ENCODE assay signal across 12 cellular contexts in the genomic region with DNA sequence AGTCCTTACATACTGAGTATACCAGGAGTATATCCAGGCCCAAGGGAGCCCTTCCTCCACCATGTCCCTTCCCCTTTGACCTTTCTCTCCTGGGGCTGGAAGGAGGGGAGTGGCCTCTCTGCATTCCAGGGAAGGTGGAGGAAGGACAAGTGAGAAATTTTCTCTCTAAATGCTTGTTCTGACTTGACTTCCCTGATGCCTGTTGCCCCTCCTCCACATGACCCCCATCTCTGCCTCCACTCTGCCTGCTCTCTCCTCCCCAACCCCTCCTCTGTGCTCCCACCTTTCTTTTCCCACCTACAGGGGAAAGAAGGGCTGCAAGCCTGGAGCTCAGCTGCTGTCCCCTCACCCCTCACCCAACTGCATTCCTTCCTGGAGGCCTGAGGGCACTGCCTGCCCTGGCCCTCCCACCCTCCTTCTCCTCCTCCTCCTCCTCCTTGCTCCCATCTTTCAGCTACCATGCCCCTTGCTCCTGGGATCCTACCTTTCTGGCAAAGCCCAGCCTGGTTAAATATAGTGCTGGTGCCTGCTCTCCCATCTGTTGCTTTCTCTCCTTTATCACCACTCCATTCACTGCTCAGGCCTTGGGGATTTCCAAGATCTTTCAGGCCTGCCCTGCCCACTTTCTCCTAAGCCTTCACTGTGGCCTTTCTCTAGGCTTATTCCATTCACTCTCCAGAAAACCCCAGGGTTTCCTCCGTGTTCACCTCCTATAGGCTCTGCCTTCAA. TPM values are rescaled to one million over a fixed set of nuclear protein-coding genes. Genes with fewer than 3 reads are reported as not detected.
DNase-seq lines count a peak whose midpoint lies in the region; ATAC-seq and TF ChIP-seq lines count a peak whose summit lies in the region.
"Had no signal": no experiment of that assay in that cellular context is flagged by ENCODE, and none has a peak within 500 bp of the region (broad histone marks: within the 10 kb centered on the region; RNA-seq: fewer than 3 reads in every experiment).

No MANE protein-coding gene starts in this region.

- H3K9me3 Mint-ChIP-seq in activated naive CD8-positive, alpha-beta T cell treated with anti-CD3 and anti-CD28 coated beads, Interleukin-2, amount 50 U/mL, for 24 hours, result no peaks in the 10 kb centered on the region
- H3K9me3 Mint-ChIP-seq: central memory CD8-positive, alpha-beta T cell; natural killer cell treated with Interleukin-12 subunit alpha and Interleukin-12 subunit beta and Interleukin-15 and Interleukin-18, amount 100 ng/mL, for 72 hours had no signal

- H3K27me3 Mint-ChIP-seq in activated naive CD8-positive, alpha-beta T cell treated with anti-CD3 and anti-CD28 coated beads, Interleukin-2, amount 50 U/mL, for 24 hours, result no peaks in the 10 kb centered on the region
- H3K27me3 Mint-ChIP-seq: central memory CD8-positive, alpha-beta T cell; natural killer cell treated with Interleukin-12 subunit alpha and Interleukin-12 subunit beta and Interleukin-15 and Interleukin-18, amount 100 ng/mL, for 72 hours had no signal

- TF ChIP-seq CTCF in GM20000 (IDR thresholded peaks at IDR 0.05; ENCODE audit: extremely low read depth, missing control alignments), result no peak

- ATAC-seq in activated naive CD8-positive, alpha-beta T cell treated with anti-CD3 and anti-CD28 coated beads, Interleukin-2, amount 50 U/mL, for 24 hours, result peak; percentile 38
- ATAC-seq in left cardiac atrium, result peak; percentile 13 to 14
- no peak for ATAC-seq in HG02798 (IDR thresholded peaks at IDR 0.05; ENCODE audit: poor library complexity, unreplicated experiment)
- no peak for ATAC-seq in GM21390 (IDR thresholded peaks at IDR 0.05; ENCODE audit: unreplicated experiment)

- peak; percentile 23 for DNase-seq in GM20000 (ENCODE audit: low spot score)
- DNase-seq in activated naive CD8-positive, alpha-beta T cell treated with anti-CD3 and anti-CD28 coated beads, Interleukin-2, amount 50 U/mL, for 24 hours, result no peak
- no peak for DNase-seq in left cardiac atrium
- DNase-seq in renal cortical epithelial cell (ENCODE audit: low read depth), result peak; percentile 54
- DNase-seq in NCI-H1417 (lab: John Stamatoyannopoulos, UW), result no peak
- no peak for DNase-seq in activated T-cell treated with anti-CD3 and anti-CD28 coated beads, Interleukin-2, amount 50 U/mL, for 1 hour
- DNase-seq: stimulated activated CD8-positive, alpha-beta memory T cell treated with anti-CD3 and anti-CD28 coated beads, Interleukin-4, amount 100 ng/mL, for 48 hours; T-helper 9 cell had no signal

- no peaks in the 10 kb centered on the region for H3K4me1 Mint-ChIP-seq in activated naive CD8-positive, alpha-beta T cell treated with anti-CD3 and anti-CD28 coated beads, Interleukin-2, amount 50 U/mL, for 24 hours
- H3K4me1 Mint-ChIP-seq: central memory CD8-positive, alpha-beta T cell had no signal

- H3K27ac Mint-ChIP-seq in activated naive CD8-positive, alpha-beta T cell treated with anti-CD3 and anti-CD28 coated beads, Interleukin-2, amount 50 U/mL, for 24 hours, result no peak overlapping the region
- H3K27ac Mint-ChIP-seq: natural killer cell treated with Interleukin-12 subunit alpha and Interleukin-12 subunit beta and Interleukin-15 and Interleukin-18, amount 100 ng/mL, for 72 hours had no signal

- intact Hi-C loops in left cardiac atrium (cut with DNase I), result no loop called here

- H3K4me3 Mint-ChIP-seq in activated naive CD8-positive, alpha-beta T cell treated with anti-CD3 and anti-CD28 coated beads, Interleukin-2, amount 50 U/mL, for 24 hours, result no peak overlapping the region
- H3K4me3 Mint-ChIP-seq: central memory CD8-positive, alpha-beta T cell; natural killer cell treated with Interleukin-12 subunit alpha and Interleukin-12 subunit beta and Interleukin-15 and Interleukin-18, amount 100 ng/mL, for 72 hours had no signal

- no peaks in the 10 kb centered on the region for H3K36me3 Mint-ChIP-seq in activated naive CD8-positive, alpha-beta T cell treated with anti-CD3 and anti-CD28 coated beads, Interleukin-2, amount 50 U/mL, for 24 hours (ENCODE audit: low read depth)
- H3K36me3 Mint-ChIP-seq: natural killer cell treated with Interleukin-12 subunit alpha and Interleukin-12 subunit beta and Interleukin-15 and Interleukin-18, amount 100 ng/mL, for 72 hours had no signal

RNA-seq across cellular contexts. Expression of a gene that starts 8.5 kb away (rescaled TPM):
- total RNA-seq in left cardiac atrium, result 100 to 1,000 TPM in 1 of 2 donors, 10 to 100 TPM in 1; 91.4 to 100 TPM
- 37.9 and 87.8 TPM in 2 replicates for total RNA-seq in renal cortical epithelial cell

RNA-seq across cellular contexts. Expression of a gene that starts 32.5 kb away (rescaled TPM):
- 10 to 100 TPM; 12.0 to 17.2 TPM for total RNA-seq in left cardiac atrium
- total RNA-seq in renal cortical epithelial cell, result 0.87 and 10.2 TPM in 2 replicates

RNA-seq across cellular contexts. Expression of a gene that starts 39.3 kb away (rescaled TPM):
- total RNA-seq in left cardiac atrium (10 to 100 TPM; 13.9 to 14.9 TPM), renal cortical epithelial cell (0.52 and 0.85 TPM in 2 replicates)

RNA-seq across cellular contexts. Expression of a gene that starts 49.4 kb away (rescaled TPM):
- total RNA-seq in left cardiac atrium (10 to 100 TPM; 15.2 to 19.1 TPM), renal cortical epithelial cell (14.8 and 32.6 TPM in 2 replicates)

RNA-seq across cellular contexts. Expression of a gene that starts 49.8 kb away (rescaled TPM):
- 100 to 1,000 TPM; 311 to 334 TPM for total RNA-seq in left cardiac atrium
- 525 and 698 TPM in 2 replicates for total RNA-seq in renal cortical epithelial cell

Comparison
In these comparisons a context has a peak if more than half of its experiments do, and no peak if none do; other contexts are left out.
1. DNase-seq: peak in GM20000 (single experiment) and renal cortical epithelial cell (single experiment); none in activated naive CD8-positive, alpha-beta T cell treated with anti-CD3 and anti-CD28 coated beads, Interleukin-2, amount 50 U/mL, for 24 hours (single experiment), left cardiac atrium (single experiment), NCI-H1417 (0 of 3) and activated T-cell treated with anti-CD3 and anti-CD28 coated beads, Interleukin-2, amount 50 U/mL, for 1 hour (single experiment).
2. ATAC-seq: peak in activated naive CD8-positive, alpha-beta T cell treated with anti-CD3 and anti-CD28 coated beads, Interleukin-2, amount 50 U/mL, for 24 hours (single experiment) and left cardiac atrium (2 of 2); none in HG02798 (single experiment) and GM21390 (single experiment).